ENCODE assay signal across 8 cellular contexts in genomic region chr15:77506311-77507150, GRCh38.
DNase-seq lines count a peak whose midpoint lies in the region; ATAC-seq and TF ChIP-seq lines count a peak whose summit lies in the region.

No MANE protein-coding gene starts in this region.

- peak; percentile 77 for ATAC-seq in upper lobe of right lung
- no peak for ATAC-seq in GM19455 (IDR thresholded peaks at IDR 0.05; ENCODE audit: unreplicated experiment)
- ATAC-seq in HG03097 (IDR thresholded peaks at IDR 0.05; ENCODE audit: low FRiP score, unreplicated experiment) = no peak

- peak overlapping the region; percentile 81 for H3K27ac ChIP-seq in upper lobe of right lung

- peak; percentile 3 for TF ChIP-seq CTCF in upper lobe of right lung (IDR thresholded peaks at IDR 0.05)

- H3K27me3 ChIP-seq in upper lobe of right lung = no peaks in the 10 kb centered on the region

- H3K4me1 ChIP-seq in upper lobe of right lung = peaks cover 39% of the 10 kb centered on the region

- no peak overlapping the region for H3K4me3 ChIP-seq in upper lobe of right lung

- DNase-seq in NCI-H510A treated with DMSO at 0.1 percent for 48 hours (lab: John Stamatoyannopoulos, UW) = peak; percentile 22
- DNase-seq in NCI-H510A (lab: John Stamatoyannopoulos, UW) = no peak
- peak; percentile 91 for DNase-seq in dermis blood vessel endothelial cell
- peak; percentile 53 for DNase-seq in medulla oblongata (ENCODE audit: extremely low spot score)
- DNase-seq in upper lobe of right lung = peak; percentile 83
- no peak for DNase-seq in stimulated activated CD4-positive, alpha-beta T cell treated with anti-CD3 and anti-CD28 coated beads, Interleukin-12 subunit alpha, Interleukin-12 subunit beta, amount 100 ng/mL, for 4 hours

- H3K36me3 ChIP-seq in upper lobe of right lung = no peaks in the 10 kb centered on the region

- intact Hi-C loops in upper lobe of right lung (cut with DNase I) = no loop called here

- no peaks in the 10 kb centered on the region for H3K9me3 ChIP-seq in upper lobe of right lung

Comparison
In these comparisons a context has a peak if more than half of its experiments do, and no peak if none do; other contexts are left out.
1. DNase-seq: peak in NCI-H510A treated with DMSO at 0.1 percent for 48 hours (single experiment), dermis blood vessel endothelial cell (single experiment), medulla oblongata (single experiment) and upper lobe of right lung (single experiment); none in NCI-H510A (single experiment) and stimulated activated CD4-positive, alpha-beta T cell treated with anti-CD3 and anti-CD28 coated beads, Interleukin-12 subunit alpha, Interleukin-12 subunit beta, amount 100 ng/mL, for 4 hours (single experiment).